In genomic region chr17:35312790-35313711, GRCh38 we compare ENCODE assay signal across 8 cellular contexts.
DNase-seq lines count a peak whose midpoint lies in the region; ATAC-seq and TF ChIP-seq lines count a peak whose summit lies in the region.

No MANE protein-coding gene starts in this region.

- H3K4me1 Mint-ChIP-seq in activated naive CD8-positive, alpha-beta T cell treated with anti-CD3 and anti-CD28 coated beads, Interleukin-2, amount 50 U/mL, for 24 hours = peaks cover 26% of the 10 kb centered on the region

- 7% methylated on average over 20 of the region's 20 CpGs for WGBS in right cardiac atrium
- 19% methylated on average over 20 of the region's 20 CpGs for WGBS in urinary bladder

- H3K36me3 ChIP-seq in Loucy (ENCODE audit: insufficient read depth, low read length) (no peaks in the 10 kb centered on the region), urinary bladder (ENCODE audit: insufficient read depth) (no peaks in the 10 kb centered on the region)

- H3K27me3 ChIP-seq in Loucy (ENCODE audit: insufficient read depth, low read length, poor library complexity, severe bottlenecking) = no peaks in the 10 kb centered on the region
- H3K27me3 ChIP-seq in right cardiac atrium (ENCODE audit: control insufficient read depth, insufficient read depth) = no peaks in the 10 kb centered on the region

- ATAC-seq in GM21390 (IDR thresholded peaks at IDR 0.05; ENCODE audit: unreplicated experiment) = peak; percentile 55
- peak; percentile 93 for ATAC-seq in activated naive CD8-positive, alpha-beta T cell treated with anti-CD3 and anti-CD28 coated beads, Interleukin-2, amount 50 U/mL, for 24 hours
- peak; percentile 88 to 94 for ATAC-seq in right cardiac atrium

- H3K9me3 ChIP-seq in Loucy (ENCODE audit: insufficient read depth, low read depth, low read length) (peaks cover 3% of the 10 kb centered on the region; the same call in 1 of the 2 replicates), right cardiac atrium (ENCODE audit: control insufficient read depth, low read length) (no peaks in the 10 kb centered on the region)

- peak overlapping the region; percentile 69 for H3K27ac Mint-ChIP-seq in activated naive CD8-positive, alpha-beta T cell treated with anti-CD3 and anti-CD28 coated beads, Interleukin-2, amount 50 U/mL, for 24 hours

- H4K20me1 ChIP-seq in Loucy (ENCODE audit: insufficient read depth, low read length, poor library complexity, severe bottlenecking) = no peaks in the 10 kb centered on the region

- H3K36me3 Mint-ChIP-seq in activated naive CD8-positive, alpha-beta T cell treated with anti-CD3 and anti-CD28 coated beads, Interleukin-2, amount 50 U/mL, for 24 hours (ENCODE audit: low read depth) = peaks cover 1% of the 10 kb centered on the region

- H3K9me2 ChIP-seq in Loucy (replicated peaks; ENCODE audit: low read depth, low read length) = no peaks in the 10 kb centered on the region

- peaks cover 6% of the 10 kb centered on the region for H3K9me3 Mint-ChIP-seq in activated naive CD8-positive, alpha-beta T cell treated with anti-CD3 and anti-CD28 coated beads, Interleukin-2, amount 50 U/mL, for 24 hours

- no peak overlapping the region for H3K9ac ChIP-seq in Loucy (ENCODE audit: low read depth, low read length, poor library complexity, severe bottlenecking)

- no peaks in the 10 kb centered on the region for H3K27me3 Mint-ChIP-seq in activated naive CD8-positive, alpha-beta T cell treated with anti-CD3 and anti-CD28 coated beads, Interleukin-2, amount 50 U/mL, for 24 hours

- peak overlapping the region; percentile 80 for H3K27ac ChIP-seq in right cardiac atrium (ENCODE audit: low read length)
- peak overlapping the region; percentile 68 for H3K27ac ChIP-seq in urinary bladder (ENCODE audit: low read depth)

- peak overlapping the region; percentile 81 for H3K4me2 ChIP-seq in Loucy (ENCODE audit: low read depth, low read length, poor library complexity, severe bottlenecking)

- no peaks in the 10 kb centered on the region for H3F3A ChIP-seq in Loucy (ENCODE audit: low read depth)

- H3K4me1 ChIP-seq in Loucy (ENCODE audit: insufficient read depth, low read length, poor library complexity, severe bottlenecking) = peaks cover 8% of the 10 kb centered on the region
- peaks cover 10% of the 10 kb centered on the region for H3K4me1 ChIP-seq in right cardiac atrium (ENCODE audit: control insufficient read depth, insufficient read depth, low read length)
- no peaks in the 10 kb centered on the region for H3K4me1 ChIP-seq in urinary bladder (ENCODE audit: insufficient read depth)

- peak; percentile 90 for TF ChIP-seq CTCF in Loucy (conservative IDR thresholded peaks at IDR 0.05; ENCODE audit: low read length)

- H3K79me2 ChIP-seq in Loucy (ENCODE audit: insufficient read depth, low read length) = no peaks in the 10 kb centered on the region

- H3K4me3 ChIP-seq in Loucy (ENCODE audit: low read length, poor library complexity, severe bottlenecking) (peak overlapping the region; percentile 64), right cardiac atrium (ENCODE audit: low read length) (peak overlapping the region; percentile 42), urinary bladder (ENCODE audit: low read depth, low read length) (no peak overlapping the region)

- H2AFZ ChIP-seq in Loucy (ENCODE audit: low read length) = peak overlapping the region; percentile 79

- peak; percentile 56 for DNase-seq in CMK (ENCODE audit: low read depth)
- DNase-seq in SW480 (ENCODE audit: low spot score) = peak; percentile 73
- peak; percentile 72 for DNase-seq in activated naive CD8-positive, alpha-beta T cell treated with anti-CD3 and anti-CD28 coated beads, Interleukin-2, amount 50 U/mL, for 24 hours
- peak; percentile 37 to 70 (median 60) for DNase-seq in right cardiac atrium
- DNase-seq in putamen (ENCODE audit: low spot score) = peak; percentile 20

- intact Hi-C loops in right cardiac atrium (cut with DNase I) = loop anchor here (1.0 to 10.0 kb wide), 5 partner anchors 62 to 432 kb away; partner anchors contain the start of gene SLFN12L (in 2 of the 4)

- H3K4me3 Mint-ChIP-seq in activated naive CD8-positive, alpha-beta T cell treated with anti-CD3 and anti-CD28 coated beads, Interleukin-2, amount 50 U/mL, for 24 hours = peak overlapping the region; percentile 81

Comparison
In these comparisons a context has a peak if more than half of its experiments do, and no peak if none do; other contexts are left out.
1. DNase-seq: peak in every context shown above with its lines; median percentile 73 in SW480; 72 in activated naive CD8-positive, alpha-beta T cell treated with anti-CD3 and anti-CD28 coated beads, Interleukin-2, amount 50 U/mL, for 24 hours; 60 in right cardiac atrium; 56 in CMK; 20 in putamen.